1 cellular context compared by ENCODE assay signal in the genomic region with DNA sequence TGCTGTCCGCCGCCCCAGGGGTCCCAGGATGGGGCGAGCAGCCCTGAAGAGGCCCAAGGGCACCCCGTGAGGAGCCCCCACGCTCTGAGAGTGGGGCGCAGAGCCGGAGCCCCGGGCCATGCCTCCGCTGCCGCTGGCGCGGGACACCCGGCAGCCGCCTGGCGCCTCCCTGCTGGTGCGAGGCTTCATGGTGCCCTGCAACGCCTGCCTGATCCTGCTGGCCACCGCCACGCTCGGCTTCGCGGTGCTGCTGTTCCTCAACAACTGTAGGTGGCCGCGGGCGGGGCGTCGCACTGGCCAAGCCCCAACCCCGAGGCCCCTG.
TF ChIP-seq lines count a peak whose summit lies in the region.

No MANE protein-coding gene starts in this region.

TF ChIP-seq in GM12878, 131 proteins besides CTCF, POLR2A, EP300 and RAD21:
- TF ChIP-seq IKZF1 (conservative IDR thresholded peaks at IDR 0.05) (0 out of 2 replicates have a peak, but pooled peaks have one; percentile 3), EZH2 (IDR thresholded peaks at IDR 0.05; ENCODE audit: borderline replicate concordance, control insufficient read depth, low read depth, low read length) (no peak), YBX1 (IDR thresholded peaks at IDR 0.05) (no peak)
